27 cellular contexts compared by ENCODE assay signal in the genomic region with DNA sequence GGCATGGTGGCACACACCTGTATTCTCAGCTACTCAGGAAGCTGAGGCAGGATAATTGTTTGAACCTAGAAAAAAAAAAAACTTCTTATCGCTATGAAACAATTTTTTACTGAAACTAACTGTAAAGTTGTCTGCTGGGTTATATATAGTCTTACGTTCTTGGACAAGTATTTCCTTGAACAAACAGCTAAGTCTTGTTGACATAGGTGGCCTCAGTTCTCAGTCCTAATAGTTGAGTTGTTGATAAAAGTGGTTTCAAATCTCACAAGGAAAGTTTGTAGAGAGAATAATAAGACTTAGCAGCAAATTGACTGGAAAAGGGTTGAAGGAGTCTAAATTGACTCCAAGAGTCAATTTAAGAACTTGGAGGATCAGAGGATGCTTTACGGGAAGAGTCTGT.
"Had no signal": no experiment of that assay in that cellular context is flagged by ENCODE, and none has a peak within 500 bp of the region (broad histone marks: within the 10 kb centered on the region; RNA-seq: fewer than 3 reads in every experiment).

No MANE protein-coding gene starts in this region.

- ATAC-seq: natural killer cell; psoas muscle; right cardiac atrium; right lobe of liver; stimulated activated effector memory CD8-positive, alpha-beta T cell treated with anti-CD3 and anti-CD28 coated beads, Interleukin-12 subunit alpha, Interleukin-12 subunit beta, amount 100 ng/mL, for 72 hours; stimulated activated naive B cell treated with anti-CD40 and anti-IgM and Interleukin-4, amounts not matched to agents 10 μg/mL and 1 μg/mL and 100 μg/mL, for 72 hours; upper lobe of right lung had no signal

- H3K27me3 ChIP-seq: neural progenitor cell, ovary, right lobe of liver, sigmoid colon, stomach, tibial artery, transverse colon, upper lobe of right lung, uterus had no signal

- H3K36me3 Mint-ChIP-seq: natural killer cell; neural progenitor cell; stimulated activated effector memory CD8-positive, alpha-beta T cell treated with anti-CD3 and anti-CD28 coated beads, Interleukin-12 subunit alpha, Interleukin-12 subunit beta, amount 100 ng/mL, for 72 hours; stimulated activated naive B cell treated with anti-CD40 and anti-IgM and Interleukin-4, amounts not matched to agents 10 μg/mL and 1 μg/mL and 100 μg/mL, for 72 hours; type B pancreatic cell had no signal

- H3K36me3 ChIP-seq: neural progenitor cell, ovary, right lobe of liver, sigmoid colon, stomach, tibial artery, transverse colon, upper lobe of right lung, uterus had no signal

- H3K4me1 Mint-ChIP-seq: natural killer cell; nephron; neural progenitor cell; stimulated activated effector memory CD8-positive, alpha-beta T cell treated with anti-CD3 and anti-CD28 coated beads, Interleukin-12 subunit alpha, Interleukin-12 subunit beta, amount 100 ng/mL, for 72 hours; stimulated activated naive B cell treated with anti-CD40 and anti-IgM and Interleukin-4, amounts not matched to agents 10 μg/mL and 1 μg/mL and 100 μg/mL, for 72 hours had no signal

- H3K9ac ChIP-seq: neural progenitor cell, parathyroid adenoma had no signal

- H3K4me1 ChIP-seq: neural progenitor cell, parathyroid adenoma, psoas muscle, right lobe of liver, sigmoid colon, stomach, transverse colon, upper lobe of right lung, uterus had no signal

- H3K9me3 ChIP-seq: ovary, psoas muscle, right lobe of liver, sigmoid colon, stomach, tibial artery, transverse colon, uterus had no signal

- DNase-seq: natural killer cell; occipital lobe; ovary; posterior cingulate gyrus; psoas muscle; right lobe of liver; sigmoid colon; small intestine; stimulated activated CD4-positive, alpha-beta T cell treated with anti-CD3 and anti-CD28 coated beads, Interleukin-15, amount 100 ng/mL, for 24 hours; stimulated activated CD4-positive, alpha-beta T cell treated with anti-CD3 and anti-CD28 coated beads, Interleukin-2, amount 100 ng/mL, for 24 hours; stimulated activated CD4-positive, alpha-beta T cell treated with anti-CD3 and anti-CD28 coated beads, Interleukin-2, amount 100 ng/mL, for 48 hours; stimulated activated CD4-positive, alpha-beta T cell treated with anti-CD3 and anti-CD28 coated beads, Interleukin-4, amount 100 ng/mL, for 24 hours; stimulated activated naive B cell treated with anti-CD40 and anti-IgM and Interleukin-4, amounts not matched to agents 10 μg/mL and 1 μg/mL and 100 μg/mL, for 72 hours; stimulated activated naive CD4-positive, alpha-beta T cell treated with Interleukin-2 at 50 U/mL for 16 hours; stomach; tibial artery; transverse colon; upper lobe of right lung; uterus had no signal

- H3K27ac ChIP-seq: neural progenitor cell, ovary, parathyroid adenoma, psoas muscle, right lobe of liver, sigmoid colon, stomach, tibial artery, transverse colon, upper lobe of right lung, uterus had no signal

- H2AFZ ChIP-seq: neural progenitor cell, parathyroid adenoma had no signal

- H3K79me2 ChIP-seq: parathyroid adenoma had no signal

- H3K4me3 Mint-ChIP-seq: natural killer cell; nephron; neural progenitor cell; stimulated activated effector memory CD8-positive, alpha-beta T cell treated with anti-CD3 and anti-CD28 coated beads, Interleukin-12 subunit alpha, Interleukin-12 subunit beta, amount 100 ng/mL, for 72 hours; stimulated activated naive B cell treated with anti-CD40 and anti-IgM and Interleukin-4, amounts not matched to agents 10 μg/mL and 1 μg/mL and 100 μg/mL, for 72 hours; stimulated activated naive CD8-positive, alpha-beta T cell treated with anti-CD3 and anti-CD28 coated beads, Interleukin-15, Interleukin-2, amounts not matched to agents 100 ng/mL and 50 ng/mL, for 24 hours; type B pancreatic cell had no signal

- H3K4me3 ChIP-seq: neural progenitor cell, ovary, psoas muscle, right lobe of liver, sigmoid colon, stomach, tibial artery, transverse colon, upper lobe of right lung, uterus had no signal

- H3K9me3 Mint-ChIP-seq: nephron; neural progenitor cell; stimulated activated naive B cell treated with anti-CD40 and anti-IgM and Interleukin-4, amounts not matched to agents 10 μg/mL and 1 μg/mL and 100 μg/mL, for 72 hours; type B pancreatic cell had no signal

- H3K27ac Mint-ChIP-seq: natural killer cell; neural progenitor cell; progenitor cell of endocrine pancreas; stimulated activated effector memory CD8-positive, alpha-beta T cell treated with anti-CD3 and anti-CD28 coated beads, Interleukin-12 subunit alpha, Interleukin-12 subunit beta, amount 100 ng/mL, for 72 hours; stimulated activated naive B cell treated with anti-CD40 and anti-IgM and Interleukin-4, amounts not matched to agents 10 μg/mL and 1 μg/mL and 100 μg/mL, for 72 hours; stimulated activated naive CD8-positive, alpha-beta T cell treated with anti-CD3 and anti-CD28 coated beads, Interleukin-15, Interleukin-2, amounts not matched to agents 100 ng/mL and 50 ng/mL, for 24 hours; type B pancreatic cell had no signal

- H3K4me2 ChIP-seq: neural progenitor cell had no signal

- H3K27me3 Mint-ChIP-seq: progenitor cell of endocrine pancreas; stimulated activated naive B cell treated with anti-CD40 and anti-IgM and Interleukin-4, amounts not matched to agents 10 μg/mL and 1 μg/mL and 100 μg/mL, for 72 hours; stimulated activated naive CD8-positive, alpha-beta T cell treated with anti-CD3 and anti-CD28 coated beads, Interleukin-15, Interleukin-2, amounts not matched to agents 100 ng/mL and 50 ng/mL, for 24 hours; type B pancreatic cell had no signal
